ENCODE assay signal across 1 cellular context in genomic region chr15:66802087-66803001, GRCh38.
TF ChIP-seq lines count a peak whose summit lies in the region.

No MANE protein-coding gene starts in this region.

TF ChIP-seq in SK-N-SH, 30 proteins besides CTCF, POLR2A, EP300 and RAD21 (continued from another document):
- TF ChIP-seq ZBTB33 (IDR thresholded peaks at IDR 0.05; ENCODE audit: borderline replicate concordance, low read depth), result no peak
- no peak for TF ChIP-seq GABPA (IDR thresholded peaks at IDR 0.05; ENCODE audit: low read depth)
